In the genomic region with DNA sequence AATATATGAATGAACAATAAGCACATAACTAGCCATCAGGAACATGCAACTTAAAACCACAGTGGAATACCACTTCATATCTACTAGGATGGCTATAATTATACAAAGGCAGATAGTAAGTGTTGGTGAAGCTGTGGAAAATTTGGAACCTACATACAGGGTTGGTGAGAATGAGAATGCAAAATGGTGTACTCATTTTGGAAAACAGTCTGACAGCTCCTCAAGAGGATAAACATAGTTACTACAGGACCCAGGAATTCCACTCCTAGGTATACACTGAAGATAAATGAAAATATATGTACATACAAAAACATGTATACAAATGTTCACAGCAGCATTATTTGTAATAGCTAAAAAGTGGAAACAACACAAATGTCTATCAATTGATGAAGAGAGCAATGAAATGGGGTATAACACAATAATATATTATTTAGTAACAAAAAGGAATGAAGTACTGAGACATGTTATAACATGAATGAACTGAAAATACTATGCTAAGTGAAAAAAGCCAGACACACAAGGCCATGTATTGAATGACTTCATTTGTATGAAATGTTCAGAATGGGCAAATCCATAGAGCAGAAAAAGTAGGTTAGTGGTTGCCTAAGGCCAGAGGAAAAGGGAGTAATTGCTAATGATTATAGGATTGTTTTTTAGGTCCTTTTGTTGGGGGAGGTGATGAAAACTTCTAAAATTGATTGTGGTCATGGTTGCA, we compare ENCODE assay signal across 1 cellular context.
TF ChIP-seq lines count a peak whose summit lies in the region.

No MANE protein-coding gene starts in this region.

TF ChIP-seq in HCT116, 20 proteins besides CTCF, POLR2A, EP300 and RAD21 (continued from another document):
- TF ChIP-seq ZBTB33 (IDR thresholded peaks at IDR 0.05; ENCODE audit: extremely low read depth, insufficient replicate concordance, low read length) (no peak), CEBPB (IDR thresholded peaks at IDR 0.05; ENCODE audit: low read depth) (no peak)
- TF ChIP-seq, protein P1, sequence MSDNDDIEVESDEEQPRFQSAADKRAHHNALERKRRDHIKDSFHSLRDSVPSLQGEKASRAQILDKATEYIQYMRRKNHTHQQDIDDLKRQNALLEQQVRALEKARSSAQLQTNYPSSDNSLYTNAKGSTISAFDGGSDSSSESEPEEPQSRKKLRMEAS (IDR thresholded peaks at IDR 0.05) = no peak
